ENCODE assay signal across 9 cellular contexts in the genomic region with DNA sequence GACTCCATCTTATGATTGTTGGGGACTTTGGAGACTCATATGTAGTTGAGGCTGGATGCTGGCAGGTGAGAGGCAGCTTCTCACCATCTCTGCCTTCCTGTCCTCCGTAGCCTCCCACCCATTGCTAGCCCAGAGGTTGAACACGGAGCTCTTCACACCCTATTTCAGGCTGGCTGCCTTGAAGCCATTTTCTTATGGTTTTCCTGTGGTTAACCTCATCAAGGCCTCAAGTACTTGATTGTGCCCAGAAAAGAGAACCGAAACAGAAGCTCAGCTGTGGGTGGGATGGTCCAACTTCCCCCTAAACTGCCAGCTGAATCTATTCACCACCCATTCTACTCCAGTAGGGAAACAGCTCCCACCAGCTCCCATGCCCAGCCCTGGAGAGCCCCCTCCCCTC.
DNase-seq lines count a peak whose midpoint lies in the region; ATAC-seq and TF ChIP-seq lines count a peak whose summit lies in the region.
"Had no signal": no experiment of that assay in that cellular context is flagged by ENCODE, and none has a peak within 500 bp of the region (broad histone marks: within the 10 kb centered on the region; RNA-seq: fewer than 3 reads in every experiment).

No MANE protein-coding gene starts in this region.

- intact Hi-C loops in activated T-helper 2 cell treated with anti-CD3 and anti-CD28 coated beads, Interferon-gamma antibody, Interleukin-2, Interleukin-4, amounts not matched to agents 10 μg/mL and 5 μg/mL and 100 μg/mL, durations not matched to agents 14 hours and 24 hours and 36 hours (cut with micrococcal nuclease), result no loop called here

- H3K4me1 Mint-ChIP-seq in activated T-helper 2 cell treated with anti-CD3 and anti-CD28 coated beads, Interferon-gamma antibody, Interleukin-2, Interleukin-4, amounts not matched to agents 10 μg/mL and 5 μg/mL and 100 μg/mL, durations not matched to agents 14 hours and 24 hours and 36 hours (ENCODE audit: low read depth), result peaks cover 19% of the 10 kb centered on the region
- peaks cover 10% of the 10 kb centered on the region for H3K4me1 Mint-ChIP-seq in stimulated activated memory B cell treated with anti-CD40 and anti-IgM and Interleukin-4, amounts not matched to agents 10 μg/mL and 1 μg/mL and 100 μg/mL, for 72 hours

- H3K4me1 ChIP-seq in KMS-11 (ENCODE audit: low read depth, poor library complexity, severe bottlenecking), result peaks cover 21% of the 10 kb centered on the region
- peaks cover 0 to 10% of the 10 kb centered on the region in 2 experiments; a peak in 2 of 4 replicates for H3K4me1 ChIP-seq in SK-N-SH (ENCODE audit: control insufficient read depth in 1 of 2, insufficient read depth in 2 of 2, low read depth in 1 of 2, low read length in 1 of 2)

- H4K20me1 ChIP-seq in KMS-11 (ENCODE audit: insufficient read depth), result no peaks in the 10 kb centered on the region
- no peaks in the 10 kb centered on the region for H4K20me1 ChIP-seq in SK-N-SH (ENCODE audit: insufficient read depth)

- H3K9me3 ChIP-seq in WERI-Rb-1 (ENCODE audit: severe bottlenecking) (no peaks in the 10 kb centered on the region), SK-N-SH (no peaks in the 10 kb centered on the region)

- DNase-seq in GM12864 (ENCODE audit: low read depth) (peak; percentile 91), WERI-Rb-1 (no peak), AG08395 (ENCODE audit: low spot score) (no peak), SK-N-SH (no peak)
- peak; percentile 58 for DNase-seq in activated T-helper 2 cell treated with anti-CD3 and anti-CD28 coated beads, Interferon-gamma antibody, Interleukin-2, Interleukin-4, amounts not matched to agents 10 μg/mL and 5 μg/mL and 100 μg/mL, durations not matched to agents 14 hours and 24 hours and 36 hours (ENCODE audit: low spot score)

- no peaks in the 10 kb centered on the region for H3K36me3 Mint-ChIP-seq in activated T-helper 2 cell treated with anti-CD3 and anti-CD28 coated beads, Interferon-gamma antibody, Interleukin-2, Interleukin-4, amounts not matched to agents 10 μg/mL and 5 μg/mL and 100 μg/mL, durations not matched to agents 14 hours and 24 hours and 36 hours (ENCODE audit: low read depth)
- H3K36me3 Mint-ChIP-seq in stimulated activated memory B cell treated with anti-CD40 and anti-IgM and Interleukin-4, amounts not matched to agents 10 μg/mL and 1 μg/mL and 100 μg/mL, for 72 hours, result no peaks in the 10 kb centered on the region

- ATAC-seq in GM21528 (IDR thresholded peaks at IDR 0.05; ENCODE audit: low FRiP score, unreplicated experiment), result peak; percentile 98
- peak; percentile 93 for ATAC-seq in stimulated activated memory B cell treated with anti-CD40 and anti-IgM and Interleukin-4, amounts not matched to agents 10 μg/mL and 1 μg/mL and 100 μg/mL, for 72 hours

- TF ChIP-seq EP300 in SK-N-SH (IDR thresholded peaks at IDR 0.05; ENCODE audit: borderline replicate concordance in 1 of 2, low read depth in 1 of 2, low read length in 1 of 2), result no peak

- POLR2A ChIA-PET in SK-N-SH (lab: Yijun Ruan, JAX), result no interaction called here

- H3K27me3 Mint-ChIP-seq in activated T-helper 2 cell treated with anti-CD3 and anti-CD28 coated beads, Interferon-gamma antibody, Interleukin-2, Interleukin-4, amounts not matched to agents 10 μg/mL and 5 μg/mL and 100 μg/mL, durations not matched to agents 14 hours and 24 hours and 36 hours (ENCODE audit: low read depth), result peaks cover 80% of the 10 kb centered on the region
- H3K27me3 Mint-ChIP-seq in stimulated activated memory B cell treated with anti-CD40 and anti-IgM and Interleukin-4, amounts not matched to agents 10 μg/mL and 1 μg/mL and 100 μg/mL, for 72 hours, result peaks cover 54% of the 10 kb centered on the region

- H2AFZ ChIP-seq in KMS-11 (ENCODE audit: low read depth) (no peak overlapping the region), SK-N-SH (ENCODE audit: low read depth) (no peak overlapping the region)

- no peaks in the 10 kb centered on the region for H3F3A ChIP-seq in SK-N-SH (replicated peaks; ENCODE audit: insufficient read depth)

- H3K9ac ChIP-seq in KMS-11 (no peak overlapping the region), SK-N-SH (no peak overlapping the region)

- H3K79me2 ChIP-seq in KMS-11 (ENCODE audit: insufficient read depth, low read depth), result no peaks in the 10 kb centered on the region
- H3K79me2 ChIP-seq in SK-N-SH (ENCODE audit: insufficient read depth), result no peaks in the 10 kb centered on the region

- CTCF ChIA-PET in SK-N-SH (lab: Yijun Ruan, JAX), result interaction anchor here (0.7 to 7.9 kb wide), 3 partner anchors 11 to 356 kb away, joined by 3 to 58 read pairs (median 22); no protein-coding TSS in a partner anchor

- 84% methylated on average over 3 of the region's 3 CpGs for WGBS in SK-N-SH (ENCODE audit: low lambda C conversion rate)

- no peaks in the 10 kb centered on the region for H3K9me2 ChIP-seq in SK-N-SH

- no peak overlapping the region for H3K27ac Mint-ChIP-seq in activated T-helper 2 cell treated with anti-CD3 and anti-CD28 coated beads, Interferon-gamma antibody, Interleukin-2, Interleukin-4, amounts not matched to agents 10 μg/mL and 5 μg/mL and 100 μg/mL, durations not matched to agents 14 hours and 24 hours and 36 hours
- no peak overlapping the region for H3K27ac Mint-ChIP-seq in stimulated activated memory B cell treated with anti-CD40 and anti-IgM and Interleukin-4, amounts not matched to agents 10 μg/mL and 1 μg/mL and 100 μg/mL, for 72 hours

- no peaks in the 10 kb centered on the region for H3K36me3 ChIP-seq in KMS-11 (ENCODE audit: insufficient read depth)
- peaks cover 79% of the 10 kb centered on the region for H3K36me3 ChIP-seq in WERI-Rb-1
- H3K36me3 ChIP-seq in SK-N-SH (replicated peaks in 1 of 2; ENCODE audit: control insufficient read depth in 1 of 2, insufficient read depth in 2 of 2, low read length in 1 of 2), result no peaks in the 10 kb centered on the region
- H3K36me3 ChIP-seq: cardiac muscle cell had no signal

- H3K4me3 ChIP-seq in GM12864 (ENCODE audit: low read depth, low read length), result no peak overlapping the region
- H3K4me3 ChIP-seq in KMS-11 (IDR thresholded peaks at IDR 0.05; ENCODE audit: insufficient read depth, low read depth, low read length), result no peak overlapping the region
- H3K4me3 ChIP-seq in WERI-Rb-1 (ENCODE audit: low read depth, low read length), result no peak overlapping the region
- H3K4me3 ChIP-seq in SK-N-SH (ENCODE audit: low read depth in 2 of 2, low read length in 1 of 2), result no peak overlapping the region
- H3K4me3 ChIP-seq: cardiac muscle cell had no signal

- no peaks in the 10 kb centered on the region for H3K9me3 Mint-ChIP-seq in activated T-helper 2 cell treated with anti-CD3 and anti-CD28 coated beads, Interferon-gamma antibody, Interleukin-2, Interleukin-4, amounts not matched to agents 10 μg/mL and 5 μg/mL and 100 μg/mL, durations not matched to agents 14 hours and 24 hours and 36 hours
- peaks cover 3% of the 10 kb centered on the region for H3K9me3 Mint-ChIP-seq in stimulated activated memory B cell treated with anti-CD40 and anti-IgM and Interleukin-4, amounts not matched to agents 10 μg/mL and 1 μg/mL and 100 μg/mL, for 72 hours

- peak overlapping the region; percentile 67 for H3K4me2 ChIP-seq in KMS-11
- no peak overlapping the region for H3K4me2 ChIP-seq in SK-N-SH

- TF ChIP-seq CTCF in GM12864 (IDR thresholded peaks at IDR 0.05; ENCODE audit: low read depth, low read length, missing control alignments) (no peak), KMS-11 (conservative IDR thresholded peaks at IDR 0.05; ENCODE audit: low read depth, low read length) (no peak), WERI-Rb-1 (IDR thresholded peaks at IDR 0.05; ENCODE audit: low read depth, low read length) (no peak), SK-N-SH (IDR thresholded peaks at IDR 0.05) (no peak)

- H3K27me3 ChIP-seq in KMS-11 (ENCODE audit: insufficient read depth, low read depth), result peaks cover 62% of the 10 kb centered on the region
- no peaks in the 10 kb centered on the region for H3K27me3 ChIP-seq in WERI-Rb-1 (ENCODE audit: insufficient read depth, low read depth, severe bottlenecking)
- no peaks in the 10 kb centered on the region for H3K27me3 ChIP-seq in SK-N-SH (ENCODE audit: insufficient read depth)
- H3K27me3 ChIP-seq: cardiac muscle cell had no signal

- H3K4me3 Mint-ChIP-seq in activated T-helper 2 cell treated with anti-CD3 and anti-CD28 coated beads, Interferon-gamma antibody, Interleukin-2, Interleukin-4, amounts not matched to agents 10 μg/mL and 5 μg/mL and 100 μg/mL, durations not matched to agents 14 hours and 24 hours and 36 hours (ENCODE audit: low read depth), result no peak overlapping the region
- no peak overlapping the region for H3K4me3 Mint-ChIP-seq in stimulated activated memory B cell treated with anti-CD40 and anti-IgM and Interleukin-4, amounts not matched to agents 10 μg/mL and 1 μg/mL and 100 μg/mL, for 72 hours

- no peak for TF ChIP-seq RAD21 in SK-N-SH (IDR thresholded peaks at IDR 0.05; ENCODE audit: low read length)

- no peak overlapping the region for H3K27ac ChIP-seq in KMS-11
- no peak overlapping the region for H3K27ac ChIP-seq in WERI-Rb-1
- H3K27ac ChIP-seq in SK-N-SH (ENCODE audit: low read depth in 2 of 2, low read length in 1 of 2), result no peak overlapping the region
- H3K27ac ChIP-seq: cardiac muscle cell had no signal

TF ChIP-seq in SK-N-SH, 30 proteins besides CTCF, POLR2A, EP300 and RAD21 (continues in another document):
- TF ChIP-seq TEAD4 (IDR thresholded peaks at IDR 0.05; ENCODE audit: borderline replicate concordance, insufficient read depth) (no peak), TAF1 (IDR thresholded peaks at IDR 0.05; ENCODE audit: borderline replicate concordance, low read depth, low read length) (no peak), MXI1 (IDR thresholded peaks at IDR 0.05; ENCODE audit: low read depth, low read length) (no peak), EZH2phosphoT487 (IDR thresholded peaks at IDR 0.05; ENCODE audit: borderline replicate concordance, low read depth) (no peak)

Comparison
In these comparisons a context has a peak if more than half of its experiments do, and no peak if none do; other contexts are left out.
1. DNase-seq: peak in GM12864 (single experiment) and activated T-helper 2 cell treated with anti-CD3 and anti-CD28 coated beads, Interferon-gamma antibody, Interleukin-2, Interleukin-4, amounts not matched to agents 10 μg/mL and 5 μg/mL and 100 μg/mL, durations not matched to agents 14 hours and 24 hours and 36 hours (single experiment); none in WERI-Rb-1 (single experiment), AG08395 (single experiment) and SK-N-SH (single experiment).